8 cellular contexts compared by ENCODE assay signal in genomic region chr12:45696049-45696448, GRCh38.
"Had no signal": no experiment of that assay in that cellular context is flagged by ENCODE, and none has a peak within 500 bp of the region (broad histone marks: within the 10 kb centered on the region; RNA-seq: fewer than 3 reads in every experiment).

No MANE protein-coding gene starts in this region.

- DNase-seq: H9, HCEC 1CT, KG1 had no signal

- H3K4me3 Mint-ChIP-seq: GM23338, H9, IgD-negative memory B cell had no signal

- H3K4me3 ChIP-seq: GM23338 had no signal

- H3K4me2 ChIP-seq: GM23338 had no signal

- H2AFZ ChIP-seq: GM23338 had no signal

- H3K27ac Mint-ChIP-seq: GM23338, H9 had no signal

- H3K4me1 Mint-ChIP-seq: GM23338 had no signal

- FAIRE-seq: H1, H54, HTR-8/SVneo had no signal

- H3K27me3 Mint-ChIP-seq: IgD-negative memory B cell had no signal

- ATAC-seq: GM23338 had no signal
